Comparison of ENCODE assay signal across 20 cellular contexts in genomic region chr21:44375686-44376320, GRCh38. TPM values are rescaled to one million over a fixed set of nuclear protein-coding genes. Genes with fewer than 3 reads are reported as not detected.
DNase-seq lines count a peak whose midpoint lies in the region; ATAC-seq, FAIRE-seq and TF ChIP-seq lines count a peak whose summit lies in the region.
"Had no signal": no experiment of that assay in that cellular context is flagged by ENCODE, and none has a peak within 500 bp of the region (broad histone marks: within the 10 kb centered on the region; RNA-seq: fewer than 3 reads in every experiment).

No MANE protein-coding gene starts in this region.

- H3K4me1 ChIP-seq in naive thymus-derived CD4-positive, alpha-beta T cell (ENCODE audit: control insufficient read depth in 2 of 2, insufficient read depth in 2 of 2, low read length in 2 of 2) = peaks cover 16 to 17% of the 10 kb centered on the region in 2 donors
- H3K4me1 ChIP-seq: A549, body of pancreas, gastroesophageal sphincter, pancreas had no signal

- no peaks in the 10 kb centered on the region for H3K9me3 Mint-ChIP-seq in activated naive CD4-positive, alpha-beta T cell treated with anti-CD3 and anti-CD28 coated beads, Interleukin-2, amount 50 U/mL, for 24 hours
- H3K9me3 Mint-ChIP-seq in naive thymus-derived CD4-positive, alpha-beta T cell = peaks cover 0 to 3% (median 0%) of the 10 kb centered on the region in 11 donors

- intact Hi-C loops in naive thymus-derived CD4-positive, alpha-beta T cell (cut with micrococcal nuclease) = no loop called here

- peak; percentile 24 for ATAC-seq in naive thymus-derived CD4-positive, alpha-beta T cell
- ATAC-seq: A549, body of pancreas, gastroesophageal sphincter had no signal

- no peaks in the 10 kb centered on the region for H3K36me3 ChIP-seq in bronchial epithelial cell (ENCODE audit: control insufficient read depth, insufficient read depth, low read length)
- no peaks in the 10 kb centered on the region for H3K36me3 ChIP-seq in naive thymus-derived CD4-positive, alpha-beta T cell (ENCODE audit: control insufficient read depth in 2 of 3, insufficient read depth in 3 of 3, low read length in 3 of 3)
- H3K36me3 ChIP-seq: gastroesophageal sphincter, pancreas had no signal

- no peaks in the 10 kb centered on the region for H3K27me3 Mint-ChIP-seq in activated naive CD4-positive, alpha-beta T cell treated with anti-CD3 and anti-CD28 coated beads, Interleukin-2, amount 50 U/mL, for 24 hours
- no peaks in the 10 kb centered on the region for H3K27me3 Mint-ChIP-seq in naive thymus-derived CD4-positive, alpha-beta T cell
- H3K27me3 Mint-ChIP-seq: activated CD4-positive, alpha-beta T cell treated with anti-CD3 and anti-CD28 coated beads for 36 hours had no signal

- H3K27me3 ChIP-seq in bronchial epithelial cell (ENCODE audit: control insufficient read depth, insufficient read depth, low read length) = no peaks in the 10 kb centered on the region
- H3K27me3 ChIP-seq in naive thymus-derived CD4-positive, alpha-beta T cell (ENCODE audit: control insufficient read depth in 2 of 2, insufficient read depth in 2 of 2, low read length in 2 of 2) = no peaks in the 10 kb centered on the region
- H3K27me3 ChIP-seq: body of pancreas had no signal

- H3K4me3 Mint-ChIP-seq in activated naive CD4-positive, alpha-beta T cell treated with anti-CD3 and anti-CD28 coated beads, Interleukin-2, amount 50 U/mL, for 24 hours = peak overlapping the region; percentile 19
- H3K4me3 Mint-ChIP-seq in naive thymus-derived CD4-positive, alpha-beta T cell = peak overlapping the region in 8 of 10 donors; percentile 33 to 82 (median 59)
- H3K4me3 Mint-ChIP-seq: activated CD4-positive, alpha-beta T cell treated with anti-CD3 and anti-CD28 coated beads for 36 hours had no signal

- no peak overlapping the region for H3K4me3 ChIP-seq in bronchial epithelial cell (ENCODE audit: low read depth, low read length)
- H3K4me3 ChIP-seq in naive thymus-derived CD4-positive, alpha-beta T cell (ENCODE audit: low read length) = peak overlapping the region; percentile 2
- H3K4me3 ChIP-seq: A549, body of pancreas, gastroesophageal sphincter, left lung, pancreas had no signal

- POLR2A ChIA-PET in naive thymus-derived CD4-positive, alpha-beta T cell (lab: Charles Lee) = no interaction called here

- TF ChIP-seq CTCF in bronchial epithelial cell (IDR thresholded peaks at IDR 0.05; ENCODE audit: insufficient read depth, low read length, severe bottlenecking) = no peak

- FAIRE-seq in bronchial epithelial cell (lab: Jason Lieb, UNC) = peak; percentile 52
- FAIRE-seq: A549, pancreas had no signal

- H3K27ac ChIP-seq in naive thymus-derived CD4-positive, alpha-beta T cell (ENCODE audit: low read depth, low read length) = no peak overlapping the region
- H3K27ac ChIP-seq: A549, body of pancreas, gastroesophageal sphincter, pancreas had no signal

- peaks cover 6% of the 10 kb centered on the region for H3K36me3 Mint-ChIP-seq in activated naive CD4-positive, alpha-beta T cell treated with anti-CD3 and anti-CD28 coated beads, Interleukin-2, amount 50 U/mL, for 24 hours
- peaks cover 0 to 57% (median 7%) of the 10 kb centered on the region in 5 donors for H3K36me3 Mint-ChIP-seq in naive thymus-derived CD4-positive, alpha-beta T cell

- no peak overlapping the region for H3K27ac Mint-ChIP-seq in activated naive CD4-positive, alpha-beta T cell treated with anti-CD3 and anti-CD28 coated beads, Interleukin-2, amount 50 U/mL, for 24 hours
- peak overlapping the region in 1 of 9 donors; percentile 45 for H3K27ac Mint-ChIP-seq in naive thymus-derived CD4-positive, alpha-beta T cell
- H3K27ac Mint-ChIP-seq: activated CD4-positive, alpha-beta T cell treated with anti-CD3 and anti-CD28 coated beads for 36 hours had no signal

- no peaks in the 10 kb centered on the region for H3K9me3 ChIP-seq in naive thymus-derived CD4-positive, alpha-beta T cell (ENCODE audit: control insufficient read depth in 2 of 3, low read length in 3 of 3)
- H3K9me3 ChIP-seq: A549, body of pancreas, gastroesophageal sphincter, left lung, pancreas had no signal

- CTCF ChIA-PET in naive thymus-derived CD4-positive, alpha-beta T cell (lab: Charles Lee) = no interaction called here

- H3K4me1 Mint-ChIP-seq in activated naive CD4-positive, alpha-beta T cell treated with anti-CD3 and anti-CD28 coated beads, Interleukin-2, amount 50 U/mL, for 24 hours = peaks cover 18% of the 10 kb centered on the region
- peaks cover 11 to 33% (median 27%) of the 10 kb centered on the region in 7 donors for H3K4me1 Mint-ChIP-seq in naive thymus-derived CD4-positive, alpha-beta T cell

- no peak for DNase-seq in activated naive CD4-positive, alpha-beta T cell treated with anti-CD3 and anti-CD28 coated beads, Interleukin-2, amount 50 U/mL, for 16 hours
- no peak for DNase-seq in bronchial epithelial cell (ENCODE audit: low read depth)
- DNase-seq in naive thymus-derived CD4-positive, alpha-beta T cell = no peak
- DNase-seq in ureter (ENCODE audit: low spot score) = peak; percentile 32
- no peak for DNase-seq in SKM-1 treated with dmso at 0.1 percent for 144 hours (lab: John Stamatoyannopoulos, UW; ENCODE audit: unreplicated experiment)
- no peak for DNase-seq in GF-D8 (lab: John Stamatoyannopoulos, UW)
- DNase-seq in activated CD8-positive, alpha-beta memory T cell treated with anti-CD3 and anti-CD28 coated beads, Interleukin-2, amount 50 U/mL, for 4 hours = no peak
- DNase-seq: dermis blood vessel endothelial cell; erythroblast; NCI-H1694 treated with DMSO at 0.1 percent for 48 hours; NCI-H2227 treated with DMSO at 0.1 percent for 48 hours; NCI-H82; stimulated activated CD4-positive, alpha-beta T cell treated with anti-CD3 and anti-CD28 coated beads, Interleukin-2, amount 100 ng/mL, for 48 hours had no signal

RNA-seq across cellular contexts. Expression of gene TRPM2, which starts 22.4 kb away (rescaled TPM):
- total RNA-seq in bronchial epithelial cell = under 0.01 TPM in 1 of 2 replicates, not detected in the other
- 10 to 100 TPM in 2 of 5 experiments, 1 to 10 TPM in 3; 1.2 to 29.6 (median 5.3) TPM for total RNA-seq in naive thymus-derived CD4-positive, alpha-beta T cell
- polyA plus RNA-seq in naive thymus-derived CD4-positive, alpha-beta T cell = 1 to 10 TPM; 1.5 to 1.7 TPM
- total RNA-seq in ureter = 10.0 TPM

RNA-seq across cellular contexts. Expression of gene CFAP410, which starts 36.6 kb away (rescaled TPM):
- total RNA-seq in bronchial epithelial cell = 5.4 and 6.1 TPM in 2 replicates
- 10 to 100 TPM; 20.8 to 66.7 (median 49.5) TPM for total RNA-seq in naive thymus-derived CD4-positive, alpha-beta T cell
- 10 to 100 TPM; 26.3 to 45.4 TPM for polyA plus RNA-seq in naive thymus-derived CD4-positive, alpha-beta T cell
- total RNA-seq in ureter = 20.2 TPM
